In genomic region chr5:108925073-108925472, GRCh38 we compare ENCODE assay signal across 17 cellular contexts.
"Had no signal": no experiment of that assay in that cellular context is flagged by ENCODE, and none has a peak within 500 bp of the region (broad histone marks: within the 10 kb centered on the region; RNA-seq: fewer than 3 reads in every experiment).

No MANE protein-coding gene starts in this region.

- H3K4me1 Mint-ChIP-seq: activated CD8-positive, alpha-beta memory T cell treated with anti-CD3 and anti-CD28 coated beads, Interleukin-2, amount 10 ng/mL, durations not matched to agents 7 days and 5 days; brain; nephron progenitor cell had no signal

- H3K27ac Mint-ChIP-seq: activated CD4-positive, alpha-beta memory T cell treated with anti-CD3 and anti-CD28 coated beads for 36 hours; activated CD4-positive, alpha-beta T cell treated with anti-CD3 and anti-CD28 coated beads for 36 hours; activated CD8-positive, alpha-beta memory T cell treated with anti-CD3 and anti-CD28 coated beads, Interleukin-2, amount 10 ng/mL, durations not matched to agents 7 days and 5 days; brain; effector memory CD8-positive, alpha-beta T cell; progenitor cell of endocrine pancreas had no signal

- DNase-seq: activated CD4-positive, alpha-beta memory T cell treated with anti-CD3 and anti-CD28 coated beads for 36 hours; activated CD4-positive, alpha-beta T cell treated with anti-CD3 and anti-CD28 coated beads for 36 hours; activated CD8-positive, alpha-beta memory T cell treated with anti-CD3 and anti-CD28 coated beads, Interleukin-2, amount 10 ng/mL, durations not matched to agents 7 days and 5 days; activated naive CD4-positive, alpha-beta T cell; anterior cingulate cortex; caudate nucleus; effector memory CD8-positive, alpha-beta T cell; esophagus squamous epithelium; left ventricle myocardium superior; nephron progenitor cell; nucleus accumbens; stimulated activated CD4-positive, alpha-beta T cell treated with anti-CD3 and anti-CD28 coated beads, Interleukin-12 subunit alpha, Interleukin-12 subunit beta, amount 100 ng/mL, for 4 hours; stimulated activated CD4-positive, alpha-beta T cell treated with anti-CD3 and anti-CD28 coated beads, Interleukin-1b, Interleukin-23, amount 100 ng/mL, for 48 hours; stimulated activated naive CD4-positive, alpha-beta T cell treated with Interleukin-2 at 50 U/mL for 16 hours; thyroid gland had no signal

- ATAC-seq: left ventricle myocardium superior had no signal

- H3K27me3 ChIP-seq: esophagus squamous epithelium, thyroid gland had no signal

- H3K36me3 ChIP-seq: esophagus squamous epithelium, thyroid gland had no signal

- H3K36me3 Mint-ChIP-seq: activated CD4-positive, alpha-beta memory T cell treated with anti-CD3 and anti-CD28 coated beads for 36 hours; activated CD8-positive, alpha-beta memory T cell treated with anti-CD3 and anti-CD28 coated beads, Interleukin-2, amount 10 ng/mL, durations not matched to agents 7 days and 5 days had no signal

- H3K9me3 ChIP-seq: esophagus squamous epithelium, thyroid gland had no signal

- H3K4me3 Mint-ChIP-seq: activated CD4-positive, alpha-beta memory T cell treated with anti-CD3 and anti-CD28 coated beads for 36 hours; brain; nephron progenitor cell had no signal

- H3K4me3 ChIP-seq: esophagus squamous epithelium, thyroid gland had no signal

- H3K9me3 Mint-ChIP-seq: activated CD4-positive, alpha-beta memory T cell treated with anti-CD3 and anti-CD28 coated beads for 36 hours; effector memory CD8-positive, alpha-beta T cell; nephron progenitor cell had no signal

- H3K4me1 ChIP-seq: esophagus squamous epithelium, thyroid gland had no signal

- H3K27me3 Mint-ChIP-seq: activated CD4-positive, alpha-beta memory T cell treated with anti-CD3 and anti-CD28 coated beads for 36 hours; activated CD4-positive, alpha-beta T cell treated with anti-CD3 and anti-CD28 coated beads for 36 hours; activated CD8-positive, alpha-beta memory T cell treated with anti-CD3 and anti-CD28 coated beads, Interleukin-2, amount 10 ng/mL, durations not matched to agents 7 days and 5 days; brain; effector memory CD8-positive, alpha-beta T cell; progenitor cell of endocrine pancreas had no signal

- H3K27ac ChIP-seq: esophagus squamous epithelium, thyroid gland had no signal
